13 cellular contexts compared by ENCODE assay signal in genomic region chr11:75334402-75334891, GRCh38. TPM values are rescaled to one million over a fixed set of nuclear protein-coding genes. Genes with fewer than 3 reads are reported as not detected.
DNase-seq lines count a peak whose midpoint lies in the region; ATAC-seq, FAIRE-seq and TF ChIP-seq lines count a peak whose summit lies in the region.
"Had no signal": no experiment of that assay in that cellular context is flagged by ENCODE, and none has a peak within 500 bp of the region (broad histone marks: within the 10 kb centered on the region; RNA-seq: fewer than 3 reads in every experiment).

No MANE protein-coding gene starts in this region.

- 82% methylated on average over 2 of the region's 2 CpGs for WGBS in mesenchymal stem cell

- H3K27ac Mint-ChIP-seq in activated naive CD8-positive, alpha-beta T cell: peak overlapping the region; percentile 47
- H3K27ac Mint-ChIP-seq in activated naive CD8-positive, alpha-beta T cell treated with anti-CD3 and anti-CD28 coated beads for 36 hours: no peak overlapping the region
- H3K27ac Mint-ChIP-seq in astrocyte (ENCODE audit: unreplicated experiment) (no peak overlapping the region), type B pancreatic cell (peak overlapping the region; percentile 80)

- no peak for TF ChIP-seq CTCF in astrocyte (IDR thresholded peaks at IDR 0.05; ENCODE audit: insufficient read depth, low read depth, low read length)
- no peak for TF ChIP-seq CTCF in type B pancreatic cell (conservative IDR thresholded peaks at IDR 0.05)

- peak overlapping the region; percentile 57 for H2AK5ac ChIP-seq in mesenchymal stem cell (ENCODE audit: low read length, severe bottlenecking)

- H3K4me2 ChIP-seq in astrocyte (ENCODE audit: low read length) (no peak overlapping the region), mesenchymal stem cell (ENCODE audit: low read length, poor library complexity, severe bottlenecking) (no peak overlapping the region)

- no peak for DNase-seq in activated naive CD8-positive, alpha-beta T cell treated with anti-CD3 and anti-CD28 coated beads for 36 hours
- DNase-seq in astrocyte (ENCODE audit: low read depth) (no peak), mesenchymal stem cell (no peak), type B pancreatic cell (ENCODE audit: extremely low spot score, unreplicated experiment) (no peak), glomerular visceral epithelial cell (ENCODE audit: extremely low spot score) (no peak)
- DNase-seq: cortex of kidney, KG1, NCI-H1436 treated with DMSO at 0.1 percent for 48 hours had no signal

- peak overlapping the region in 1 of 2 experiments; percentile 35 for H3K14ac ChIP-seq in mesenchymal stem cell (ENCODE audit: low read length in 2 of 2)

- H3K4me1 Mint-ChIP-seq in activated naive CD8-positive, alpha-beta T cell (ENCODE audit: low read depth): peaks cover 92% of the 10 kb centered on the region
- peaks cover 83% of the 10 kb centered on the region for H3K4me1 Mint-ChIP-seq in activated naive CD8-positive, alpha-beta T cell treated with anti-CD3 and anti-CD28 coated beads for 36 hours
- H3K4me1 Mint-ChIP-seq in astrocyte (ENCODE audit: low read depth, unreplicated experiment): peaks cover 51% of the 10 kb centered on the region
- peaks cover 75% of the 10 kb centered on the region for H3K4me1 Mint-ChIP-seq in type B pancreatic cell (ENCODE audit: unreplicated experiment)

- no peak for TF ChIP-seq POLR2A in GM18505 (IDR thresholded peaks at IDR 0.05; ENCODE audit: borderline replicate concordance, extremely low read depth, insufficient read depth, insufficient read length)

- ATAC-seq in GM19035 (IDR thresholded peaks at IDR 0.05; ENCODE audit: unreplicated experiment) (no peak), GM18505 (IDR thresholded peaks at IDR 0.05; ENCODE audit: unreplicated experiment) (no peak)

- H3K27ac ChIP-seq in astrocyte (ENCODE audit: low read depth, low read length): no peak overlapping the region
- H3K27ac ChIP-seq in mesenchymal stem cell (ENCODE audit: low read length, poor library complexity, severe bottlenecking): peak overlapping the region; percentile 20

- H3K4me3 Mint-ChIP-seq in activated naive CD8-positive, alpha-beta T cell: no peak overlapping the region
- no peak overlapping the region for H3K4me3 Mint-ChIP-seq in activated naive CD8-positive, alpha-beta T cell treated with anti-CD3 and anti-CD28 coated beads for 36 hours
- H3K4me3 Mint-ChIP-seq in astrocyte (ENCODE audit: unreplicated experiment): peak overlapping the region; percentile 57
- H3K4me3 Mint-ChIP-seq in type B pancreatic cell: peak overlapping the region; percentile 66

- peaks cover 35% of the 10 kb centered on the region for H3K79me1 ChIP-seq in mesenchymal stem cell (replicated peaks; ENCODE audit: low read length, poor library complexity, severe bottlenecking)

- no peak overlapping the region for H2BK5ac ChIP-seq in mesenchymal stem cell (ENCODE audit: low read depth, low read length, poor library complexity, severe bottlenecking)

- peak overlapping the region; percentile 56 to 83 for H3K4ac ChIP-seq in mesenchymal stem cell (ENCODE audit: low read depth in 1 of 2, low read length in 2 of 2)

- H3K36me3 Mint-ChIP-seq in activated naive CD8-positive, alpha-beta T cell: peaks cover 3% of the 10 kb centered on the region
- peaks cover 25% of the 10 kb centered on the region for H3K36me3 Mint-ChIP-seq in activated naive CD8-positive, alpha-beta T cell treated with anti-CD3 and anti-CD28 coated beads for 36 hours
- H3K36me3 Mint-ChIP-seq in astrocyte (ENCODE audit: low read depth, unreplicated experiment): peaks cover 5% of the 10 kb centered on the region
- peaks cover 7% of the 10 kb centered on the region for H3K36me3 Mint-ChIP-seq in type B pancreatic cell

- peak overlapping the region; percentile 80 for H2BK120ac ChIP-seq in mesenchymal stem cell (ENCODE audit: low read depth, low read length)

- H4K91ac ChIP-seq in mesenchymal stem cell (ENCODE audit: low read length): peak overlapping the region; percentile 86

- peak overlapping the region; percentile 62 to 85 for H2BK12ac ChIP-seq in mesenchymal stem cell (ENCODE audit: low read length in 2 of 2)

- H3K4me3 ChIP-seq in astrocyte (ENCODE audit: insufficient read depth, low read depth, low read length) (no peak overlapping the region), mesenchymal stem cell (ENCODE audit: insufficient read depth in 1 of 2, low read depth in 1 of 2, low read length in 2 of 2) (no peak overlapping the region)
- H3K4me3 ChIP-seq: tibial nerve had no signal

- no peak overlapping the region for H3K23ac ChIP-seq in mesenchymal stem cell (ENCODE audit: low read length in 2 of 2)

- H3K27me3 ChIP-seq in astrocyte (ENCODE audit: insufficient read depth, low read length) (no peaks in the 10 kb centered on the region), mesenchymal stem cell (ENCODE audit: control insufficient read depth in 1 of 2, insufficient read depth in 1 of 2, low read length in 2 of 2) (no peaks in the 10 kb centered on the region)
- H3K27me3 ChIP-seq: tibial nerve had no signal

- peak overlapping the region; percentile 8 for H2BK15ac ChIP-seq in mesenchymal stem cell (ENCODE audit: low read depth, poor library complexity, severe bottlenecking)

- H3K9me3 ChIP-seq in astrocyte (ENCODE audit: insufficient read depth, low read depth, low read length): no peaks in the 10 kb centered on the region
- no peaks in the 10 kb centered on the region for H3K9me3 ChIP-seq in mesenchymal stem cell (ENCODE audit: control insufficient read depth, low read length)
- H3K9me3 ChIP-seq: tibial nerve had no signal

- no peak for FAIRE-seq in astrocyte (lab: Jason Lieb, UNC)
- FAIRE-seq: keratinocyte had no signal

- no peaks in the 10 kb centered on the region for H3K27me3 Mint-ChIP-seq in activated naive CD8-positive, alpha-beta T cell
- H3K27me3 Mint-ChIP-seq in activated naive CD8-positive, alpha-beta T cell treated with anti-CD3 and anti-CD28 coated beads for 36 hours: no peaks in the 10 kb centered on the region
- H3K27me3 Mint-ChIP-seq in astrocyte (ENCODE audit: low read depth, unreplicated experiment): no peaks in the 10 kb centered on the region
- H3K27me3 Mint-ChIP-seq in type B pancreatic cell: no peaks in the 10 kb centered on the region

- H4K20me1 ChIP-seq in astrocyte (ENCODE audit: insufficient read depth, low read length): no peaks in the 10 kb centered on the region

- H3K4me1 ChIP-seq in astrocyte (ENCODE audit: insufficient read depth, low read length) (peaks cover 14% of the 10 kb centered on the region), mesenchymal stem cell (ENCODE audit: control insufficient read depth, insufficient read depth, low read depth, low read length) (peaks cover 47% of the 10 kb centered on the region)

- H2AFZ ChIP-seq in astrocyte (ENCODE audit: low read depth, low read length) (no peak overlapping the region), mesenchymal stem cell (ENCODE audit: low read depth, low read length) (no peak overlapping the region)

- no peaks in the 10 kb centered on the region for H3K79me2 ChIP-seq in astrocyte (ENCODE audit: insufficient read depth, low read length)

- H3K18ac ChIP-seq in mesenchymal stem cell (ENCODE audit: low read depth in 1 of 2, low read length in 2 of 2): peak overlapping the region; percentile 41 to 84

- no peak overlapping the region for H3K9ac ChIP-seq in astrocyte (ENCODE audit: low read length)
- peak overlapping the region; percentile 41 for H3K9ac ChIP-seq in mesenchymal stem cell (ENCODE audit: low read length)

- peak overlapping the region; percentile 71 for H4K8ac ChIP-seq in mesenchymal stem cell (ENCODE audit: low read length)

- no peaks in the 10 kb centered on the region for H3K9me3 Mint-ChIP-seq in activated naive CD8-positive, alpha-beta T cell (ENCODE audit: low read depth)
- H3K9me3 Mint-ChIP-seq in activated naive CD8-positive, alpha-beta T cell treated with anti-CD3 and anti-CD28 coated beads for 36 hours: peaks cover 7% of the 10 kb centered on the region
- no peaks in the 10 kb centered on the region for H3K9me3 Mint-ChIP-seq in astrocyte (ENCODE audit: unreplicated experiment)
- peaks cover 6% of the 10 kb centered on the region for H3K9me3 Mint-ChIP-seq in type B pancreatic cell

- H3K36me3 ChIP-seq in astrocyte (ENCODE audit: insufficient read depth, low read length) (no peaks in the 10 kb centered on the region), mesenchymal stem cell (ENCODE audit: control insufficient read depth in 1 of 2, insufficient read depth in 2 of 2, low read depth in 1 of 2, low read length in 2 of 2) (no peaks in the 10 kb centered on the region)
- H3K36me3 ChIP-seq: tibial nerve had no signal

RNA-seq across cellular contexts. Expression of gene ARRB1, which starts 17.0 kb away (rescaled TPM):
- total RNA-seq in activated naive CD8-positive, alpha-beta T cell treated with anti-CD3 and anti-CD28 coated beads for 36 hours: 10 to 100 TPM; 25.6 to 26.3 TPM
- total RNA-seq in astrocyte (22.7 and 28.5 TPM in 2 replicates), type B pancreatic cell (ENCODE audit: low replicate concordance) (32.7 and 32.8 TPM in 2 replicates)
- polyA plus RNA-seq in mesenchymal stem cell (2013, experiment 1 of 2): 65.2 TPM
- 64.4 TPM for polyA plus RNA-seq in mesenchymal stem cell (2013, experiment 2 of 2)

Comparison
In these comparisons a context has a peak if more than half of its experiments do, and no peak if none do; other contexts are left out.
1. H3K27ac Mint-ChIP-seq: peak in activated naive CD8-positive, alpha-beta T cell (single experiment) and type B pancreatic cell (single experiment); none in activated naive CD8-positive, alpha-beta T cell treated with anti-CD3 and anti-CD28 coated beads for 36 hours (single experiment) and astrocyte (single experiment).
2. H3K4me3 Mint-ChIP-seq: peak in astrocyte (single experiment) and type B pancreatic cell (single experiment); none in activated naive CD8-positive, alpha-beta T cell (single experiment) and activated naive CD8-positive, alpha-beta T cell treated with anti-CD3 and anti-CD28 coated beads for 36 hours (single experiment).